In the genomic region with DNA sequence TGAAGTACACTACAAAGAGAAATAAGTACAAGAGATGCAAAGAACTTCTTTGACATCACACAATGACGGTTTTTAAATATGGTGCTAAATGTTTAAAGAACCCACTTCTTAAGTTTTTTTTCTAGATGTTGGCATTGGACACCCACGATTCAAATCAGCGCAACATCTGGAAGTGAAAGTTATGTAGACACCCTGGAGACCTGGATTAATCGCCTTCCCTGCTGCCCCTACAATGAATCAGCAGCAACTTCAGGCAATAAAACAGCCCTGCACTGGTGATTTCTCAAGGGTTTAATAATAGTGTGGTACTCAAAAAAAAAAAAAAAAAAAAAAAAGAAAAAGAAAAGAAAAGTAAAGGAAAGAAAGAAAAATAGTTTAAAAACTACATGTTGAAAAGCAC, we compare ENCODE assay signal across 12 cellular contexts.
"Had no signal": no experiment of that assay in that cellular context is flagged by ENCODE, and none has a peak within 500 bp of the region (broad histone marks: within the 10 kb centered on the region; RNA-seq: fewer than 3 reads in every experiment).

No MANE protein-coding gene starts in this region.

- DNase-seq: activated CD4-positive, alpha-beta T cell treated with anti-CD3 and anti-CD28 coated beads, Interleukin-2, amount 50 U/mL, for 4 hours; activated CD4-positive, CD25-positive, alpha-beta regulatory T cell treated with anti-CD3 and anti-CD28 coated beads, Interleukin-2, amount 50 U/mL, for 72 hours; activated effector memory CD4-positive, alpha-beta T cell treated with anti-CD3 and anti-CD28 coated beads, Interleukin-2, amount 50 U/mL, for 16 hours; activated T-cell treated with anti-CD3 and anti-CD28 coated beads, Interleukin-2, amount 50 U/mL, for 24 hours; brain microvascular endothelial cell; hypothalamus; lower lobe of right lung; stomach had no signal

- ATAC-seq: activated naive CD4-positive, alpha-beta T cell treated with anti-CD3 and anti-CD28 coated beads, Interleukin-2, amount 50 U/mL, for 72 hours; lower lobe of right lung; natural killer cell treated with Interleukin-12 subunit alpha and Interleukin-12 subunit beta and Interleukin-15 and Interleukin-18, amount 100 ng/mL, for 72 hours had no signal

- H3K4me1 ChIP-seq: lower lobe of right lung, stomach had no signal

- H3K36me3 ChIP-seq: brain microvascular endothelial cell, lower lobe of right lung, stomach, thoracic aorta had no signal

- H3K27ac ChIP-seq: brain microvascular endothelial cell, lower lobe of right lung, stomach, thoracic aorta had no signal

- H3K36me3 Mint-ChIP-seq: activated naive CD4-positive, alpha-beta T cell treated with anti-CD3 and anti-CD28 coated beads, Interleukin-2, amount 50 U/mL, for 72 hours; natural killer cell treated with Interleukin-12 subunit alpha and Interleukin-12 subunit beta and Interleukin-15 and Interleukin-18, amount 100 ng/mL, for 72 hours had no signal

- H3K4me3 Mint-ChIP-seq: activated T-cell treated with anti-CD3 and anti-CD28 coated beads, Interleukin-2, amount 50 U/mL, for 24 hours; dendritic cell treated with granulocyte-macrophage colony-stimulating factor and Interleukin-4, amounts not matched to agents 40 ng/mL and 50 ng/mL, for 4 days; natural killer cell treated with Interleukin-12 subunit alpha and Interleukin-12 subunit beta and Interleukin-15 and Interleukin-18, amount 100 ng/mL, for 72 hours had no signal

- H3K4me3 ChIP-seq: lower lobe of right lung, stomach, thoracic aorta had no signal

- H3K27me3 ChIP-seq: brain microvascular endothelial cell, stomach had no signal

- H3K9me3 ChIP-seq: lower lobe of right lung, stomach, thoracic aorta had no signal

- H3K27ac Mint-ChIP-seq: activated naive CD4-positive, alpha-beta T cell treated with anti-CD3 and anti-CD28 coated beads, Interleukin-2, amount 50 U/mL, for 72 hours; activated T-cell treated with anti-CD3 and anti-CD28 coated beads, Interleukin-2, amount 50 U/mL, for 24 hours; dendritic cell treated with granulocyte-macrophage colony-stimulating factor and Interleukin-4, amounts not matched to agents 40 ng/mL and 50 ng/mL, for 4 days; natural killer cell treated with Interleukin-12 subunit alpha and Interleukin-12 subunit beta and Interleukin-15 and Interleukin-18, amount 100 ng/mL, for 72 hours had no signal

- H3K27me3 Mint-ChIP-seq: activated T-cell treated with anti-CD3 and anti-CD28 coated beads, Interleukin-2, amount 50 U/mL, for 24 hours; natural killer cell treated with Interleukin-12 subunit alpha and Interleukin-12 subunit beta and Interleukin-15 and Interleukin-18, amount 100 ng/mL, for 72 hours had no signal

- H3K9me3 Mint-ChIP-seq: activated T-cell treated with anti-CD3 and anti-CD28 coated beads, Interleukin-2, amount 50 U/mL, for 24 hours; dendritic cell treated with granulocyte-macrophage colony-stimulating factor and Interleukin-4, amounts not matched to agents 40 ng/mL and 50 ng/mL, for 4 days; natural killer cell treated with Interleukin-12 subunit alpha and Interleukin-12 subunit beta and Interleukin-15 and Interleukin-18, amount 100 ng/mL, for 72 hours had no signal
